Comparison of ENCODE assay signal across 8 cellular contexts in genomic region chr1:113373644-113374043, GRCh38.
"Had no signal": no experiment of that assay in that cellular context is flagged by ENCODE, and none has a peak within 500 bp of the region (broad histone marks: within the 10 kb centered on the region; RNA-seq: fewer than 3 reads in every experiment).

No MANE protein-coding gene starts in this region.

- H3K4me3 ChIP-seq: GM12878 had no signal

- ATAC-seq: GM12878 had no signal

- DNase-seq: GDM1, GF-D8 had no signal

- FAIRE-seq: G401.6, GM12878, GM12891, GM12892, GM18507, GM19239 had no signal
